ENCODE assay signal across 12 cellular contexts in the genomic region with DNA sequence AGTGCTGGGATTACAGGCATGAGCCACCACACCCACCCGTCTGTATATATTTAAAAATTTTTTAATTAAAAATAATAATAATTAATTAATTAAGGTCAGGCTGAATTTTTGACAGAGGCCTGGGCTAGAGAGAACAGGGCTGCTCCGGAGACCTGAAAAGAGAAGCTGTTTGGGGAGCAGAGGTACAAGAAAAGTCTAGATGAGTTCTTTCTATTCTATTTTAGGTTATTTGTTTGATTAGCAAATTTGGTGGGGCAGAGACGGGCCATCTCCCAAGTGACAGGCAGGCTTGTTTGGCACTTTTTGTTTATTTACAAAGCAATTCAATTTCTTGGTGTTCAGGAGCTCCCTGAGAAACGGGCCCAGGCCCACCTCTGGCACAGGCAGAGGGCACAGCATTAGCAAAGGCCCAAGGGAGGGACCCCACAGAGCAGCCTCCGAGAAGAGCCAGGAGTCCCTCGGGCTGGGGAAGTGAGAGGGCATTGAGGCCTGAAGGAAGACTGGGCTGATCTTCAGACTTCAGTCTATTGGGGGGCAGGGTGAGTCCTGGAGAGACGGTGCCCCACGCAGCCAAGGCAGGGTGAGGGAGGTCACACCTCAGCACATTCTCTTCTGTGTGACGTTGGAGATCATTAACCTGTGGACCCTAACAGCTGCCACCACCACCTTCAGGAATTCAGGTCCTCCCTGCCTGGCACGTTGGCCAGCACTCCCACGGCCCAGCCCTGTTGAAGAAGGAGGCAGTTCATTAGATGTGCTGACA. TPM values are rescaled to one million over a fixed set of nuclear protein-coding genes. Genes with fewer than 3 reads are reported as not detected.
A peak's percentile ranks its signal among the peaks of the same experiment; 100 is the strongest.
DNase-seq lines count a peak whose midpoint lies in the region; ATAC-seq and TF ChIP-seq lines count a peak whose summit lies in the region.
"Had no signal": no experiment of that assay in that cellular context is flagged by ENCODE, and none has a peak within 500 bp of the region (broad histone marks: within the 10 kb centered on the region; RNA-seq: fewer than 3 reads in every experiment).

No MANE protein-coding gene starts in this region.

- H3K79me1 ChIP-seq in mesenchymal stem cell (replicated peaks; ENCODE audit: low read length, poor library complexity, severe bottlenecking), result no peaks in the 10 kb centered on the region

- no peaks in the 10 kb centered on the region for H3K36me3 ChIP-seq in mesenchymal stem cell (ENCODE audit: control insufficient read depth in 1 of 2, insufficient read depth in 2 of 2, low read depth in 1 of 2, low read length in 2 of 2)
- no peaks in the 10 kb centered on the region for H3K36me3 ChIP-seq in psoas muscle (ENCODE audit: insufficient read depth in 1 of 2, low read depth in 1 of 2)
- no peaks in the 10 kb centered on the region for H3K36me3 ChIP-seq in stomach

- H3K27ac ChIP-seq in mesenchymal stem cell (ENCODE audit: low read length, poor library complexity, severe bottlenecking), result peak overlapping the region; percentile 33
- H3K27ac ChIP-seq in psoas muscle, result no peak overlapping the region
- H3K27ac ChIP-seq in stomach, result peak overlapping the region in 1 of 5 donors; percentile 46

- H3K4me1 ChIP-seq in mesenchymal stem cell (ENCODE audit: control insufficient read depth, insufficient read depth, low read depth, low read length) (peaks cover 24% of the 10 kb centered on the region), psoas muscle (peaks cover 3% of the 10 kb centered on the region), stomach (peaks cover 0 to 24% (median 11%) of the 10 kb centered on the region in 4 donors)

- WGBS in mesenchymal stem cell, result 86% methylated on average over 10 of the region's 11 CpGs
- WGBS in psoas muscle, 3 donors, result 73 to 78% (median 75%) methylated on average over 11 of the region's 11 CpGs
- WGBS in stomach, 5 donors, result 60 to 69% (median 65%) methylated on average over 10 to 11 of the region's 11 CpGs

- no peak overlapping the region for H2BK120ac ChIP-seq in mesenchymal stem cell (ENCODE audit: low read depth, low read length)

- no peak for TF ChIP-seq EP300 in stomach (IDR thresholded peaks at IDR 0.05)

- H3K9me3 ChIP-seq in mesenchymal stem cell (ENCODE audit: control insufficient read depth, low read length) (no peaks in the 10 kb centered on the region), psoas muscle (no peaks in the 10 kb centered on the region), stomach (no peaks in the 10 kb centered on the region)

- no peak overlapping the region for H3K14ac ChIP-seq in mesenchymal stem cell (ENCODE audit: low read length in 2 of 2)

- no peak overlapping the region for H4K91ac ChIP-seq in mesenchymal stem cell (ENCODE audit: low read length)

- no peak overlapping the region for H3K23ac ChIP-seq in mesenchymal stem cell (ENCODE audit: low read length in 2 of 2)

- no peak overlapping the region for H3K4me2 ChIP-seq in mesenchymal stem cell (ENCODE audit: low read length, poor library complexity, severe bottlenecking)

- no peak overlapping the region for H3K4me3 ChIP-seq in mesenchymal stem cell (ENCODE audit: insufficient read depth in 1 of 2, low read depth in 1 of 2, low read length in 2 of 2)
- H3K4me3 ChIP-seq in psoas muscle, result no peak overlapping the region
- H3K4me3 ChIP-seq in stomach, result no peak overlapping the region

- no peak for TF ChIP-seq POLR2A in stomach (IDR thresholded peaks at IDR 0.05)

- no peak overlapping the region for H3K18ac ChIP-seq in mesenchymal stem cell (ENCODE audit: low read depth in 1 of 2, low read length in 2 of 2)

- H2AFZ ChIP-seq in mesenchymal stem cell (ENCODE audit: low read depth, low read length), result no peak overlapping the region

- H3K4ac ChIP-seq in mesenchymal stem cell (ENCODE audit: low read depth in 1 of 2, low read length in 2 of 2), result no peak overlapping the region

- H2AK5ac ChIP-seq in mesenchymal stem cell (ENCODE audit: low read length, severe bottlenecking), result peak overlapping the region; percentile 77

- H2BK15ac ChIP-seq in mesenchymal stem cell (ENCODE audit: low read depth, poor library complexity, severe bottlenecking), result no peak overlapping the region

- peak; percentile 44 for ATAC-seq in HG03460 (IDR thresholded peaks at IDR 0.05; ENCODE audit: unreplicated experiment)
- no peak for ATAC-seq in psoas muscle
- no peak for ATAC-seq in esophagus mucosa
- ATAC-seq in HG03159 (IDR thresholded peaks at IDR 0.05; ENCODE audit: unreplicated experiment), result no peak

- no peak overlapping the region for H2BK12ac ChIP-seq in mesenchymal stem cell (ENCODE audit: low read length in 2 of 2)

- TF ChIP-seq CTCF in GM13976 (IDR thresholded peaks at IDR 0.05; ENCODE audit: borderline replicate concordance, control extremely low read depth, extremely low read depth, insufficient read depth, missing control alignments), result no peak
- no peak for TF ChIP-seq CTCF in GM20000 (IDR thresholded peaks at IDR 0.05; ENCODE audit: extremely low read depth, missing control alignments)
- TF ChIP-seq CTCF in psoas muscle (IDR thresholded peaks at IDR 0.05), result no peak
- no peak for TF ChIP-seq CTCF in stomach (IDR thresholded peaks at IDR 0.05)

- no peaks in the 10 kb centered on the region for H3K27me3 ChIP-seq in mesenchymal stem cell (ENCODE audit: control insufficient read depth in 1 of 2, insufficient read depth in 1 of 2, low read length in 2 of 2)
- no peaks in the 10 kb centered on the region for H3K27me3 ChIP-seq in psoas muscle (ENCODE audit: insufficient read depth in 3 of 3, low read length in 2 of 3)
- H3K27me3 ChIP-seq in stomach, result no peaks in the 10 kb centered on the region

- in situ Hi-C loops in GM13976 (cut with MboI; ENCODE audit: low sequenced_read_pairs, unreplicated experiment), result no loop called here

- H2BK5ac ChIP-seq in mesenchymal stem cell (ENCODE audit: low read depth, low read length, poor library complexity, severe bottlenecking), result no peak overlapping the region

- DNase-seq in GM13976 (ENCODE audit: low spot score), result peak; percentile 57
- DNase-seq in GM20000 (ENCODE audit: low spot score), result peak; percentile 48
- DNase-seq in mesenchymal stem cell, result no peak
- DNase-seq in psoas muscle, result no peak
- no peak for DNase-seq in stomach
- DNase-seq: effector CD8-positive, alpha-beta T cell; NCI-H2171 treated with DMSO at 0.1 percent for 48 hours; Right ventricle myocardium superior had no signal

- intact Hi-C loops in psoas muscle (cut with DNase I) (loop anchor here in 1 of 2 donors (2.0 to 5.0 kb wide), 2 partner anchors 36 to 89 kb away; a partner anchor contains a TSS), stomach (cut with DNase I; ENCODE audit: low total_unique reads) (loop anchor here (5.0 kb wide), 1 partner anchor 124 kb away; no protein-coding TSS in a partner anchor)

- no peak overlapping the region for H4K8ac ChIP-seq in mesenchymal stem cell (ENCODE audit: low read length)

- H3K9ac ChIP-seq in mesenchymal stem cell (ENCODE audit: low read length), result peak overlapping the region; percentile 28

RNA-seq across cellular contexts. Expression of a gene that starts 10.8 kb away (rescaled TPM):
- 59.7 TPM for polyA plus RNA-seq in mesenchymal stem cell (2013, experiment 1 of 2)
- 58.4 TPM for polyA plus RNA-seq in mesenchymal stem cell (2013, experiment 2 of 2)
- total RNA-seq in psoas muscle (10 to 100 TPM; 34.1 to 58.1 (median 49.5) TPM), esophagus mucosa (14.3 TPM), stomach (100 to 1,000 TPM in 2 of 5 donors, 10 to 100 TPM in 3; 24.0 to 159 (median 38.4) TPM)
- polyA plus RNA-seq in psoas muscle (10 to 100 TPM; 16.5 to 27.4 (median 20.6) TPM), stomach (10 to 100 TPM; 17.2 to 29.5 (median 23.4) TPM)

RNA-seq across cellular contexts. Expression of a gene that starts 34.5 kb away (rescaled TPM):
- polyA plus RNA-seq in mesenchymal stem cell (2013, experiment 1 of 2), result not detected
- polyA plus RNA-seq in mesenchymal stem cell (2013, experiment 2 of 2), result not detected
- total RNA-seq in psoas muscle (not detected), esophagus mucosa (not detected), stomach (not detected)
- polyA plus RNA-seq in psoas muscle (not detected), stomach (not detected)
- total RNA-seq: mesothelial cell of epicardium, Right ventricle myocardium superior had no signal

RNA-seq across cellular contexts. Expression of a gene that starts 36.9 kb away (rescaled TPM):
- polyA plus RNA-seq in mesenchymal stem cell (2013, experiment 1 of 2), result 140 TPM
- 136 TPM for polyA plus RNA-seq in mesenchymal stem cell (2013, experiment 2 of 2)
- total RNA-seq in psoas muscle, result 100 to 1,000 TPM in 1 of 4 donors, 10 to 100 TPM in 3; 81.2 to 104 (median 87.3) TPM
- polyA plus RNA-seq in psoas muscle, result 10 to 100 TPM; 60.2 to 92.4 (median 62.8) TPM
- 80.9 TPM for total RNA-seq in esophagus mucosa
- 100 to 1,000 TPM in 1 of 5 donors, 10 to 100 TPM in 4; 23.5 to 102 (median 72.2) TPM for total RNA-seq in stomach
- polyA plus RNA-seq in stomach, result 100 to 1,000 TPM in 1 of 3 donors, 10 to 100 TPM in 2; 36.5 to 102 (median 57.7) TPM

RNA-seq across cellular contexts. Expression of a gene that starts 44.5 kb away (rescaled TPM):
- 19.8 TPM for polyA plus RNA-seq in mesenchymal stem cell (2013, experiment 1 of 2)
- 18.5 TPM for polyA plus RNA-seq in mesenchymal stem cell (2013, experiment 2 of 2)
- total RNA-seq in psoas muscle (10 to 100 TPM; 22.1 to 26.5 (median 26.0) TPM), esophagus mucosa (28.3 TPM), stomach (10 to 100 TPM; 29.2 to 47.3 (median 38.8) TPM)
- polyA plus RNA-seq in psoas muscle (10 to 100 TPM; 17.7 to 44.7 (median 18.9) TPM), stomach (10 to 100 TPM; 15.0 to 19.9 (median 17.9) TPM)

Comparison
In these comparisons a context has a peak if more than half of its experiments do, and no peak if none do; other contexts are left out.
1. DNase-seq: peak in GM13976 (single experiment) and GM20000 (single experiment); none in mesenchymal stem cell (single experiment), psoas muscle (0 of 2) and stomach (single experiment).